In the genomic region with DNA sequence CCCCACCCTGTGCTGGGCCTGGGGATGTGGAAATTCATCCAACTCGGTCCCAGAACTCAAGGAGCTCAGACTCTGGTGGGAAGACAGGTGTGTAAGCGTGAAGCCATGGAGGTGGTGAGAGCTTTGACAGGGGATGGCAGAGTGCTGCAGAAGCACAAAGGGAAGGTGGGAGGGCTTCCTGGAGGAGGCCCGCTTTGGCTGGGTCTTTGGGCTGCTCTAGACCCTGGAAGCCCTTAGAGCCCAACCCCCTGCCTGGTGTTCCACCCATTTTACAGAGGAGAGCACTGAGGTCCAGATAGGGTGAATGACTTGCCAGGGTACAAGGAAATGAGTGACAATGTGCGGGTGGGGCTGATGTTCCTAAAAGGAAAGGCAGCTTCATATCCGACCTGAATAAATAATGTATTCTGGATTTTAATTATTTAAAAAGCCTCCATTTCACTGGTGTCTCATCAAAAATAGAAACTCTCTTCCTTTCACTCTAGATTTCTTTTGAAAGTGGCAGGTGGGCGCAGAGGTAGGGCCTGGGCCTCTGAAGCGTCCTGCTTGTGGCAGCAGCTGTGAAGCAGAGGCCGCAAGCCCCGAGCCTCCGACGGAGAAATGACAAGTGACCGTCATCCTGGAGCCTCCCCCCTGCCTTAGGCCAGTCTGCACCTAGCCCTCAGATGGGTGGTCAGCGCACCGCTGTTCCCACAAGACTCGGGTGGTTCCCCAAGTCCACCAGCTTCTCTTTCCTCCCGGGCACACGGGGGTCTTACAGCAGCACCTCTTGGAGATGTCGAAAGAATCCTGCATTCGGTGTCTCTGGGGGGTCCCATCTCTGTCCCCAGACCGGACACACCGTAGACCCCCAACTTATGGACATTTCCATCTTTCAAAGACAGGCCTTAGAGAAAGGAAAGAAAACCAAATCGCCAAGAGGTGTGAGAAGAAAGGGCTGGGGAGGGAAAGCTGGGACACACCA, we compare ENCODE assay signal across 2 cellular contexts.
TF ChIP-seq lines count a peak whose summit lies in the region.

No MANE protein-coding gene starts in this region.

TF ChIP-seq in A549, 52 proteins besides CTCF, POLR2A, EP300 and RAD21:
- TF ChIP-seq CBX8 (IDR thresholded peaks at IDR 0.05) (no peak), BHLHE40 (IDR thresholded peaks at IDR 0.05; ENCODE audit: low read depth, low read length) (no peak), BCL3 (IDR thresholded peaks at IDR 0.05) (no peak), PBX3 (IDR thresholded peaks at IDR 0.05) (no peak), NPAS2 (CRISPR knock-in tag; IDR thresholded peaks at IDR 0.05; ENCODE audit: borderline replicate concordance) (no peak), ZNF302 (CRISPR knock-in tag; IDR thresholded peaks at IDR 0.05) (no peak), SREBF2 (IDR thresholded peaks at IDR 0.05) (no peak), CHD4 (IDR thresholded peaks at IDR 0.05; ENCODE audit: borderline replicate concordance) (no peak), FOSL2 (IDR thresholded peaks at IDR 0.05) (no peak), FOSL2 (CRISPR knock-in tag; IDR thresholded peaks at IDR 0.05) (no peak), CHD2 (IDR thresholded peaks at IDR 0.05; ENCODE audit: low read length, partially characterized antibody) (no peak), PHF8 (IDR thresholded peaks at IDR 0.05; ENCODE audit: borderline replicate concordance, low read depth) (no peak), ZSCAN20 (CRISPR knock-in tag; IDR thresholded peaks at IDR 0.05) (no peak), FOSB (CRISPR knock-in tag; IDR thresholded peaks at IDR 0.05) (no peak), ESRRA (IDR thresholded peaks at IDR 0.05; ENCODE audit: borderline replicate concordance, low read length) (no peak), TFCP2L1 (CRISPR knock-in tag; IDR thresholded peaks at IDR 0.05) (no peak)

TF ChIP-seq in IMR-90, 13 proteins besides CTCF, POLR2A, EP300 and RAD21:
- TF ChIP-seq FOS (IDR thresholded peaks at IDR 0.05; ENCODE audit: low read depth, low read length): no peak
- TF ChIP-seq ELK1 (IDR thresholded peaks at IDR 0.05; ENCODE audit: borderline replicate concordance, low read depth, low read length): no peak
- no peak for TF ChIP-seq MXI1 (IDR thresholded peaks at IDR 0.05; ENCODE audit: borderline replicate concordance, low read depth, low read length)
